ENCODE assay signal across 12 cellular contexts in genomic region chr4:41141910-41142309, GRCh38.
A peak's percentile ranks its signal among the peaks of the same experiment; 100 is the strongest.
DNase-seq lines count a peak whose midpoint lies in the region; ATAC-seq and TF ChIP-seq lines count a peak whose summit lies in the region.
"Had no signal": no experiment of that assay in that cellular context is flagged by ENCODE, and none has a peak within 500 bp of the region (broad histone marks: within the 10 kb centered on the region; RNA-seq: fewer than 3 reads in every experiment).

No MANE protein-coding gene starts in this region.

- TF ChIP-seq POLR2A in body of pancreas (IDR thresholded peaks at IDR 0.05), result no peak
- TF ChIP-seq POLR2A in stomach (IDR thresholded peaks at IDR 0.05), result no peak
- no peak for TF ChIP-seq POLR2A in testis (IDR thresholded peaks at IDR 0.05)

- H3F3A ChIP-seq in GM23248 (ENCODE audit: insufficient read depth), result peaks cover 72% of the 10 kb centered on the region

- peak overlapping the region; percentile 92 for H3K27ac ChIP-seq in GM23248
- peak overlapping the region in 3 of 4 donors; percentile 3 to 77 (median 65) for H3K27ac ChIP-seq in body of pancreas
- H3K27ac ChIP-seq in hepatocyte, result peak overlapping the region; percentile 88
- peak overlapping the region; percentile 29 to 85 (median 81) for H3K27ac ChIP-seq in stomach
- H3K27ac ChIP-seq in testis, result peak overlapping the region in 1 of 2 donors; percentile 80

- TF ChIP-seq EP300 in stomach (IDR thresholded peaks at IDR 0.05), result no peak

- DNase-seq in GM23248 (peak; percentile 79), body of pancreas (no peak), hepatocyte (ENCODE audit: low spot score) (no peak), stomach (no peak), NCI-H2081 treated with DMSO at 0.1 percent for 48 hours (lab: John Stamatoyannopoulos, UW) (no peak), testis (no peak), cerebellum (ENCODE audit: low spot score) (no peak), MV-4-11 (lab: John Stamatoyannopoulos, UW) (no peak)
- DNase-seq: activated CD4-positive, alpha-beta T cell treated with anti-CD3 and anti-CD28 coated beads, Interleukin-2, amount 10 ng/mL, durations not matched to agents 24 days and 14 days; DMS53; NCI-H2029; occipital lobe had no signal

- no peaks in the 10 kb centered on the region for H3K9me2 ChIP-seq in GM23248 (ENCODE audit: insufficient read depth)
- H3K9me2 ChIP-seq in hepatocyte (replicated peaks; ENCODE audit: insufficient read depth), result no peaks in the 10 kb centered on the region

- H3K79me2 ChIP-seq in GM23248 (ENCODE audit: insufficient read depth) (peaks cover 59% of the 10 kb centered on the region), hepatocyte (peaks cover 57% of the 10 kb centered on the region)

- in situ Hi-C loops in GM23248 (cut with MboI), result no loop called here

- peaks cover 57% of the 10 kb centered on the region for H3K4me1 ChIP-seq in GM23248 (ENCODE audit: insufficient read depth)
- H3K4me1 ChIP-seq in body of pancreas, result peaks cover 50% of the 10 kb centered on the region
- H3K4me1 ChIP-seq in hepatocyte (ENCODE audit: insufficient read depth), result peaks cover 41% of the 10 kb centered on the region
- peaks cover 50 to 62% (median 52%) of the 10 kb centered on the region in 4 donors for H3K4me1 ChIP-seq in stomach
- H3K4me1 ChIP-seq in testis, result peaks cover 20% of the 10 kb centered on the region

- H3K9me3 ChIP-seq in GM23248 (ENCODE audit: low read depth) (no peaks in the 10 kb centered on the region), body of pancreas (no peaks in the 10 kb centered on the region), hepatocyte (ENCODE audit: low read depth) (no peaks in the 10 kb centered on the region), stomach (no peaks in the 10 kb centered on the region), testis (no peaks in the 10 kb centered on the region)

- intact Hi-C loops in body of pancreas (cut with DNase I), result no loop called here
- intact Hi-C loops in stomach (cut with DNase I; ENCODE audit: low total_unique reads), result loop anchor here (10.0 kb wide), 1 partner anchor 63 kb away; no protein-coding TSS in a partner anchor
- intact Hi-C loops in testis (cut with DNase I; ENCODE audit: low total_unique reads), result no loop called here

- ATAC-seq in body of pancreas, result no peak

- H3K4me3 ChIP-seq in GM23248, result peak overlapping the region; percentile 63
- no peak overlapping the region for H3K4me3 ChIP-seq in body of pancreas
- no peak overlapping the region for H3K4me3 ChIP-seq in hepatocyte
- no peak overlapping the region for H3K4me3 ChIP-seq in stomach
- no peak overlapping the region for H3K4me3 ChIP-seq in testis

- no peak overlapping the region for H2AFZ ChIP-seq in GM23248
- no peak overlapping the region for H2AFZ ChIP-seq in hepatocyte

- H3K9ac ChIP-seq in GM23248, result peak overlapping the region; percentile 75; the same call in 1 of the 2 replicates

- WGBS in GM23248 (ENCODE audit: low coverage in 1 of 2, low lambda C conversion rate in 2 of 2, missing lambda C conversion rate in 2 of 2), 2 experiments, result 11 to 16% methylated on average over 1 of the region's 1 CpG
- WGBS in body of pancreas, 2 donors, result 85 to 93% methylated on average over 1 of the region's 1 CpG
- WGBS in hepatocyte (ENCODE audit: low lambda C conversion rate, missing lambda C conversion rate), result 87% methylated on average over 1 of the region's 1 CpG
- 29 to 57% (median 36%) methylated on average over 1 of the region's 1 CpG for WGBS in stomach, 5 donors
- 62 to 81% methylated on average over 1 of the region's 1 CpG for WGBS in testis, 2 donors

- no peaks in the 10 kb centered on the region for H3K27me3 ChIP-seq in GM23248 (replicated peaks; ENCODE audit: insufficient read depth)
- no peaks in the 10 kb centered on the region for H3K27me3 ChIP-seq in body of pancreas
- no peaks in the 10 kb centered on the region for H3K27me3 ChIP-seq in hepatocyte
- H3K27me3 ChIP-seq in stomach, result no peaks in the 10 kb centered on the region
- no peaks in the 10 kb centered on the region for H3K27me3 ChIP-seq in testis

- H3K4me2 ChIP-seq in GM23248 (ENCODE audit: unreplicated experiment) (peak overlapping the region; percentile 79), hepatocyte (peak overlapping the region; percentile 46)

- H4K20me1 ChIP-seq in GM23248 (ENCODE audit: insufficient read depth) (no peaks in the 10 kb centered on the region), hepatocyte (ENCODE audit: insufficient read depth, poor library complexity, severe bottlenecking) (no peaks in the 10 kb centered on the region)

- TF ChIP-seq CTCF in body of pancreas (IDR thresholded peaks at IDR 0.05) (no peak), hepatocyte (IDR thresholded peaks at IDR 0.05; ENCODE audit: poor library complexity) (no peak), stomach (IDR thresholded peaks at IDR 0.05) (no peak), testis (IDR thresholded peaks at IDR 0.05) (no peak)

- peaks cover 3% of the 10 kb centered on the region; the same call in 1 of the 2 replicates for H3K36me3 ChIP-seq in GM23248 (ENCODE audit: low read depth)
- no peaks in the 10 kb centered on the region for H3K36me3 ChIP-seq in body of pancreas (replicated peaks in 1 of 2; ENCODE audit: insufficient read depth in 1 of 2, low read depth in 2 of 2)
- no peaks in the 10 kb centered on the region for H3K36me3 ChIP-seq in hepatocyte (replicated peaks; ENCODE audit: insufficient read depth, low read depth)
- H3K36me3 ChIP-seq in stomach, result no peaks in the 10 kb centered on the region
- no peaks in the 10 kb centered on the region for H3K36me3 ChIP-seq in testis (ENCODE audit: low read depth, missing control alignments)
